7 cellular contexts compared by ENCODE assay signal in the genomic region with DNA sequence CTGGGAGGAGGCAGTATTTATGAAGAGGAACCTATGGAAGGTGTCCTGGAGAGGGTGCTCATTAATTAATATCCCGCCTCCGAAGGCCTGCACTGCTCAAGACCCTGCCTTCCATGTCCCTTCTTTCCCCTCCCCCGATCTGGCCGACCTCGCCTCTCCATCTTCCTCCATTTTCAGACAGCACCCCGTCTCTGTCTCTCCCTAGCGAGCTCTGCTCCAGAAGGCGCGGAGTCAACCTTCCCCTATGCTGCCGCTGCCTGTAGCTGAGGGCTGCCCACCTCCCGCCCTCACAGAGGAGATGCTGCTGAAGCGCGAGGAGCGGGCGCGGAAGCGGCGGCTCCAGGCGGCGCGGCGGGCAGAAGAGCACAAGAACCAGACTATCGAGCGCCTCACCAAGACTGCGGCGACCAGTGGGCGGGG. TPM values are rescaled to one million over a fixed set of nuclear protein-coding genes. Genes with fewer than 3 reads are reported as not detected.
DNase-seq lines count a peak whose midpoint lies in the region; ATAC-seq and TF ChIP-seq lines count a peak whose summit lies in the region.

No MANE protein-coding gene starts in this region.

- TF ChIP-seq EP300 in esophagus muscularis mucosa (IDR thresholded peaks at IDR 0.05) = no peak

- POLR2A ChIA-PET in Panc1 (lab: Charles Lee) = no interaction called here

- no peak for ATAC-seq in Panc1
- ATAC-seq in HG03039 (IDR thresholded peaks at IDR 0.05; ENCODE audit: unreplicated experiment) = no peak

- H3K79me1 ChIP-seq in H9 (ENCODE audit: insufficient read depth, low read depth, low read length, poor library complexity, severe bottlenecking) = no peaks in the 10 kb centered on the region

- H3K36me3 ChIP-seq in Panc1 (ENCODE audit: control insufficient read depth, insufficient read depth, low read length) (peaks cover 4% of the 10 kb centered on the region; the same call in 1 of the 2 replicates), esophagus muscularis mucosa (peaks cover 5 to 15% (median 13%) of the 10 kb centered on the region in 4 donors), prostate gland (no peaks in the 10 kb centered on the region)

- H3K27me3 ChIP-seq in H9 (ENCODE audit: insufficient read depth, low read length) (no peaks in the 10 kb centered on the region), Panc1 (ENCODE audit: control insufficient read depth, insufficient read depth, low read length) (no peaks in the 10 kb centered on the region), esophagus muscularis mucosa (no peaks in the 10 kb centered on the region), prostate gland (replicated peaks; ENCODE audit: insufficient read depth) (no peaks in the 10 kb centered on the region)

- DNase-seq in H9 (no peak), Panc1 (ENCODE audit: low read depth, low spot score) (no peak), esophagus muscularis mucosa (ENCODE audit: extremely low spot score) (no peak), prostate gland (ENCODE audit: low spot score) (no peak), RKO (ENCODE audit: low spot score) (no peak), NCI-H1930 (lab: John Stamatoyannopoulos, UW) (no peak)

- H4K20me1 ChIP-seq in H9 (ENCODE audit: control insufficient read depth, insufficient read depth, insufficient read length) = peaks cover 2% of the 10 kb centered on the region

- no peaks in the 10 kb centered on the region for H3K27me3 Mint-ChIP-seq in H9 (ENCODE audit: low read depth)

- intact Hi-C loops in Panc1 (cut with micrococcal nuclease; ENCODE audit: unreplicated experiment) = no loop called here
- intact Hi-C loops in esophagus muscularis mucosa (cut with DNase I) = no loop called here
- intact Hi-C loops in prostate gland (cut with DNase I) = no loop called here

- H3K9ac ChIP-seq in H9 (ENCODE audit: extremely low read depth, insufficient read length, low read length) = peak overlapping the region; percentile 50

- H3K18ac ChIP-seq in H9 (ENCODE audit: insufficient read length, low read depth, low read length) = peak overlapping the region; percentile 16

- WGBS in H9 (ENCODE audit: extremely low coverage, insufficient read length, low lambda C conversion rate) = no CpG with 5 or more reads among the region's 27 CpGs
- WGBS in esophagus muscularis mucosa = under 1% methylated on average over 17 of the region's 27 CpGs
- 1% methylated on average over 27 of the region's 27 CpGs for WGBS in prostate gland

- H3K4me2 ChIP-seq in H9 (ENCODE audit: insufficient read depth, insufficient read length, low read length) = peak overlapping the region; percentile 92

- TF ChIP-seq CTCF in H9 (conservative IDR thresholded peaks at IDR 0.05) = no peak
- no peak for TF ChIP-seq CTCF in Panc1 (IDR thresholded peaks at IDR 0.05)
- no peak for TF ChIP-seq CTCF in esophagus muscularis mucosa (IDR thresholded peaks at IDR 0.05)
- TF ChIP-seq CTCF in prostate gland (IDR thresholded peaks at IDR 0.05) = no peak

- H3K27ac Mint-ChIP-seq in H9 = peak overlapping the region; percentile 97 to 99 (median 97)

- no peak overlapping the region for H3K4ac ChIP-seq in H9 (ENCODE audit: low read depth, low read length)

- in situ Hi-C loops in Panc1 (cut with HindIII; ENCODE audit: low pct_unique_long_range_greater_than_20kb, low sequenced_read_pairs) = no loop called here

- H2BK5ac ChIP-seq in H9 (ENCODE audit: insufficient read length, low read length) = no peak overlapping the region

- no peaks in the 10 kb centered on the region for H3K9me3 ChIP-seq in H9 (ENCODE audit: control insufficient read depth, low read depth, low read length)
- no peaks in the 10 kb centered on the region for H3K9me3 ChIP-seq in Panc1 (ENCODE audit: control insufficient read depth, insufficient read depth, low read depth, low read length)
- H3K9me3 ChIP-seq in esophagus muscularis mucosa = no peaks in the 10 kb centered on the region
- H3K9me3 ChIP-seq in prostate gland = no peaks in the 10 kb centered on the region

- H3K23me2 ChIP-seq in H9 (ENCODE audit: insufficient read length, low read depth, low read length, poor library complexity, severe bottlenecking) = peaks cover 18% of the 10 kb centered on the region

- H2BK20ac ChIP-seq in H9 (ENCODE audit: low read depth, low read length, poor library complexity, severe bottlenecking) = no peak overlapping the region

- H3K36me3 Mint-ChIP-seq in H9 (ENCODE audit: insufficient read depth in 1 of 3, low read depth in 3 of 3) = peaks cover 2 to 20% (median 18%) of the 10 kb centered on the region in 3 experiments; a peak in 5 of 7 replicates

- no peak overlapping the region for H4K91ac ChIP-seq in H9 (ENCODE audit: insufficient read length, low read depth, low read length)

- H2BK120ac ChIP-seq in H9 (ENCODE audit: low read depth, low read length, poor library complexity, severe bottlenecking) = no peak overlapping the region

- no peak overlapping the region for H3K56ac ChIP-seq in H9 (ENCODE audit: insufficient read length, low read depth, low read length)

- H2BK15ac ChIP-seq in H9 (ENCODE audit: low read depth, low read length) = no peak overlapping the region; the same call in 1 of the 2 replicates

- no peak overlapping the region for H3K27ac ChIP-seq in H9 (ENCODE audit: insufficient read length, low read depth, low read length)
- peak overlapping the region; percentile 65 for H3K27ac ChIP-seq in Panc1 (ENCODE audit: low read length)
- H3K27ac ChIP-seq in esophagus muscularis mucosa (replicated peaks in 1 of 4) = peak overlapping the region; percentile 91 to 98 (median 96)
- H3K27ac ChIP-seq in prostate gland = peak overlapping the region; percentile 99

- H4K8ac ChIP-seq in H9 (replicated peaks; ENCODE audit: insufficient read length, low read depth, low read length) = no peak overlapping the region

- peaks cover 30 to 36% of the 10 kb centered on the region in 2 experiments for H3K4me1 Mint-ChIP-seq in H9

- no peak overlapping the region for H3K23ac ChIP-seq in H9 (ENCODE audit: insufficient read length, low read depth, low read length)

- TF ChIP-seq POLR2A in esophagus muscularis mucosa (IDR thresholded peaks at IDR 0.05; ENCODE audit: low read depth) (no peak), prostate gland (IDR thresholded peaks at IDR 0.05) (no peak)

- H3K14ac ChIP-seq in H9 (ENCODE audit: insufficient read depth, low read length) = peak overlapping the region; percentile 9; the same call in 1 of the 2 replicates

- no peak overlapping the region for H2AK5ac ChIP-seq in H9 (ENCODE audit: insufficient read length, low read length)

- H2BK12ac ChIP-seq in H9 (ENCODE audit: insufficient read length, low read depth, low read length) = no peak overlapping the region

- BruUV-seq in Panc1 (replicated peaks; lab: Mats Ljungman, UMichigan) = no TSS peak

- H3T11ph ChIP-seq in H9 (ENCODE audit: low read length) = no peak overlapping the region

- H4K5ac ChIP-seq in H9 (ENCODE audit: insufficient read length, low read depth, low read length) = no peak overlapping the region

- H3K4me3 ChIP-seq in Panc1 (ENCODE audit: low read depth in 2 of 2, low read length in 2 of 2) (peak overlapping the region; percentile 91 to 100), esophagus muscularis mucosa (peak overlapping the region; percentile 68 to 85 (median 74)), prostate gland (peak overlapping the region; percentile 67 to 73)

- H3K4me1 ChIP-seq in H9 (ENCODE audit: insufficient read depth, low read length) (peaks cover 2% of the 10 kb centered on the region; the same call in 1 of the 2 replicates), Panc1 (ENCODE audit: control insufficient read depth, insufficient read depth, low read length) (peaks cover 20% of the 10 kb centered on the region), esophagus muscularis mucosa (peaks cover 32 to 43% (median 41%) of the 10 kb centered on the region in 4 donors), prostate gland (replicated peaks) (peaks cover 10% of the 10 kb centered on the region)

- H3K4me3 Mint-ChIP-seq in H9 = peak overlapping the region; percentile 96 to 97

- no peak overlapping the region for H2AFZ ChIP-seq in H9 (ENCODE audit: low read length)

- no peaks in the 10 kb centered on the region for H3K9me3 Mint-ChIP-seq in H9

- no peaks in the 10 kb centered on the region for H3K79me2 ChIP-seq in H9 (ENCODE audit: insufficient read depth, low read length)

- CTCF ChIA-PET in Panc1 (lab: Charles Lee) = no interaction called here

RNA-seq across cellular contexts. Expression of gene WBP1, which starts 1.1 kb away (rescaled TPM):
- total RNA-seq in H9 (2021) = 80.7 and 82.1 TPM in 2 replicates
- total RNA-seq in Panc1 (2021; ENCODE audit: unreplicated experiment) = 67.6 TPM
- polyA plus RNA-seq in Panc1 (2012; ENCODE audit: insufficient read length) = 149 TPM
- total RNA-seq in esophagus muscularis mucosa = 10 to 100 TPM; 40.0 to 56.4 (median 47.2) TPM
- total RNA-seq in prostate gland = 100 to 1,000 TPM in 1 of 2 donors, 10 to 100 TPM in 1; 73.3 to 158 TPM

RNA-seq across cellular contexts. Expression of gene INO80B, which starts 2.3 kb away (rescaled TPM):
- 17.6 and 22.6 TPM in 2 replicates for total RNA-seq in H9 (2021)
- 26.5 TPM for total RNA-seq in Panc1 (2021; ENCODE audit: unreplicated experiment)
- polyA plus RNA-seq in Panc1 (2012; ENCODE audit: insufficient read length) = 35.0 TPM
- total RNA-seq in esophagus muscularis mucosa = 10 to 100 TPM in 3 of 4 donors, 1 to 10 TPM in 1; 8.7 to 16.6 (median 10.6) TPM
- total RNA-seq in prostate gland = 10 to 100 TPM; 28.3 to 46.7 TPM

RNA-seq across cellular contexts. Expression of gene MOGS, which starts 8.0 kb away (rescaled TPM):
- total RNA-seq in H9 (2021) (55.5 and 58.0 TPM in 2 replicates), Panc1 (2021; ENCODE audit: unreplicated experiment) (79.5 TPM), esophagus muscularis mucosa (10 to 100 TPM; 20.8 to 38.7 (median 28.3) TPM), prostate gland (10 to 100 TPM; 57.1 to 68.3 TPM)
- polyA plus RNA-seq in Panc1 (2012; ENCODE audit: insufficient read length) = 85.7 TPM

RNA-seq across cellular contexts. Expression of gene MRPL53, which starts 15.3 kb away (rescaled TPM):
- total RNA-seq in H9 (2021) (56.9 and 59.5 TPM in 2 replicates), Panc1 (2021; ENCODE audit: unreplicated experiment) (98.1 TPM), esophagus muscularis mucosa (10 to 100 TPM; 15.4 to 40.4 (median 38.8) TPM), prostate gland (10 to 100 TPM; 28.2 to 63.3 TPM)
- 144 TPM for polyA plus RNA-seq in Panc1 (2012; ENCODE audit: insufficient read length)

RNA-seq across cellular contexts. Expression of gene RTKN, which starts 15.4 kb away (rescaled TPM):
- total RNA-seq in H9 (2021) (87.1 and 90.9 TPM in 2 replicates), Panc1 (2021; ENCODE audit: unreplicated experiment) (83.1 TPM), esophagus muscularis mucosa (10 to 100 TPM in 2 of 4 donors, 1 to 10 TPM in 2; 8.4 to 14.1 (median 11.3) TPM), prostate gland (10 to 100 TPM; 24.5 to 26.0 TPM)
- 79.8 TPM for polyA plus RNA-seq in Panc1 (2012; ENCODE audit: insufficient read length)
